ENCODE assay signal across 8 cellular contexts in the genomic region with DNA sequence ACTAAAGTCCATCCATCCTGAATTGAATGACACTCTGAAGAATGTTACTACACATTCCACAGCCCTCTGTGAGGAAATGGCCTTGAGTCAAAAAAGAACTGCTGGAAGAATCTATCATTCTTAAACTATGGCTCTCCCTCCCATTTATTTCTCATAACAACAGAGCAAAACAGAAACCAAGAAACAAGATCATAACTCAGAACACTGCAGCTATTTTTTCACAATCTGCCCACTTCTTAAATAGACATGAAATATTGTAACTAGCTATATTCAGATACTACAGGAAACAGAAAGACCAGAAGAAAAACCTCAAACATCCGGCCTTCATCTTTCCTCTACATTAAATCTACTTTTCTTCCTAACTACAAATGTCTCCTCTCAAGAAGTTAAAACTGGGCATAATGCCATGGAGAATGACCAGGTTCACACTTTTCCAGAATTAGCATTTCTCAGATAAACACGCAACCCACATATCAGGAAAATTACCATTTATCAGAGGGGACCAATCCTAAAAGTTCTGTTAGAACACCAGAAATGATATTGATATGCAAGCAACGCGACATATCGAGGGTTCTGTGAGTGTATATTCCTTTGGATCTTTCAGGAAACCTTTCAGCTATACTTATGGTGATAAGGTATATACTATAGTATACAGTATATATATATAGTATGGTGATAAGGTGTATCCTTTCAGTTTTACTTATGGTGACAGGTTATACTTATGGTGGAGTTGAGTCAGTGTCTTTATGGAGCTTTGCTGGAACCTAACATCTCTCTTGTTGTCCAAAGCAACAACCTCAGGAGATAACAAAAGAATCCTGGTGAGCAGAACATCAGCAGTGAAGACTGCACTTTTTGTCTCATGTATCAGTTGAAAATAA.
A peak's percentile ranks its signal among the peaks of the same experiment; 100 is the strongest.
DNase-seq lines count a peak whose midpoint lies in the region; ATAC-seq and TF ChIP-seq lines count a peak whose summit lies in the region.

No MANE protein-coding gene starts in this region.

- H3K27ac Mint-ChIP-seq in natural killer cell, result peak overlapping the region; percentile 99 to 100

- H3K23ac ChIP-seq in neuronal stem cell (ENCODE audit: low read depth, low read length, poor library complexity), result no peak overlapping the region

- H3K4me1 ChIP-seq in mammary epithelial cell (ENCODE audit: insufficient read depth, low read length) (peaks cover 34% of the 10 kb centered on the region), neuronal stem cell (ENCODE audit: control insufficient read depth in 2 of 2, insufficient read depth in 1 of 2, low read depth in 1 of 2, low read length in 2 of 2) (peaks cover 2 to 13% of the 10 kb centered on the region in 2 donors)

- no peaks in the 10 kb centered on the region for H3K27me3 ChIP-seq in mammary epithelial cell (ENCODE audit: insufficient read depth, low read length)
- H3K27me3 ChIP-seq in neuronal stem cell (ENCODE audit: control insufficient read depth in 3 of 3, insufficient read depth in 3 of 3, low read depth in 1 of 3, low read length in 3 of 3), result peaks cover 0 to 3% (median 0%) of the 10 kb centered on the region in 3 experiments

- peak overlapping the region; percentile 33 for H3K9ac ChIP-seq in mammary epithelial cell (ENCODE audit: insufficient read depth, low read length)
- no peak overlapping the region for H3K9ac ChIP-seq in neuronal stem cell (ENCODE audit: low read depth, low read length, poor library complexity)

- peak overlapping the region; percentile 48 for H3K4me2 ChIP-seq in mammary epithelial cell (ENCODE audit: insufficient read depth, low read depth, low read length)
- no peak overlapping the region for H3K4me2 ChIP-seq in neuronal stem cell (ENCODE audit: insufficient read depth, low read length, poor library complexity, severe bottlenecking)

- in situ Hi-C loops in mammary epithelial cell (cut with MboI; ENCODE audit: low sequenced_read_pairs in 2 of 2), result loop anchor here (5.0 to 10.0 kb wide), 3 partner anchors 120 to 270 kb away; no protein-coding TSS in a partner anchor

- H3K4me3 Mint-ChIP-seq in natural killer cell, result peak overlapping the region; percentile 81

- TF ChIP-seq CTCF in mammary epithelial cell (conservative IDR thresholded peaks at IDR 0.05 in 1 of 2, IDR thresholded peaks at IDR 0.05 in 1 of 2; ENCODE audit: extremely low read depth in 1 of 2, insufficient read depth in 1 of 2, low read depth in 1 of 2, low read length in 2 of 2) (no peak), natural killer cell (IDR thresholded peaks at IDR 0.05) (no peak)

- H3K9me3 ChIP-seq in mammary epithelial cell (replicated peaks; ENCODE audit: insufficient read depth, low read length) (no peaks in the 10 kb centered on the region), neuronal stem cell (replicated peaks in 1 of 2; ENCODE audit: control insufficient read depth in 2 of 2, insufficient read depth in 1 of 2, low read depth in 1 of 2, low read length in 2 of 2) (no peaks in the 10 kb centered on the region)

- H2BK5ac ChIP-seq in neuronal stem cell (ENCODE audit: low read length), result no peak overlapping the region

- H2BK120ac ChIP-seq in neuronal stem cell (ENCODE audit: low read depth, low read length), result no peak overlapping the region

- no peaks in the 10 kb centered on the region for H3K79me1 ChIP-seq in neuronal stem cell (ENCODE audit: low read depth, low read length)

- no peak overlapping the region for H3K14ac ChIP-seq in neuronal stem cell (ENCODE audit: low read length)

- no peak overlapping the region for H3K4ac ChIP-seq in neuronal stem cell (ENCODE audit: low read length)

- DNase-seq in GM04504 (ENCODE audit: low read depth) (peak; percentile 71), Kasumi-1 (lab: John Stamatoyannopoulos, UW) (peak; percentile 73 to 80), mammary epithelial cell (peak; percentile 70), natural killer cell (no peak), neuronal stem cell (ENCODE audit: low spot score) (no peak), NCI-H446 (lab: John Stamatoyannopoulos, UW) (no peak), NCI-H524 (lab: John Stamatoyannopoulos, UW) (no peak)

- intact Hi-C loops in mammary epithelial cell (cut with micrococcal nuclease) (loop anchor here (5.0 kb wide), 2 partner anchors 117 to 198 kb away; partner anchors contain the start of gene CENPU), natural killer cell (cut with micrococcal nuclease) (loop anchor here (10.0 kb wide), 2 partner anchors 190 to 430 kb away; no protein-coding TSS in a partner anchor)

- no peak overlapping the region for H3K18ac ChIP-seq in neuronal stem cell (ENCODE audit: low read length)

- H4K91ac ChIP-seq in neuronal stem cell (ENCODE audit: low read depth, low read length, poor library complexity), result no peak overlapping the region

- BruUV-seq in mammary epithelial cell (replicated peaks; lab: Mats Ljungman, UMichigan), result TSS peak; percentile 19

- peak; percentile 55 for ATAC-seq in GM21576 (IDR thresholded peaks at IDR 0.05; ENCODE audit: unreplicated experiment)
- peak; percentile 25 to 45 (median 27) for ATAC-seq in natural killer cell

- H3K36me3 ChIP-seq in mammary epithelial cell (ENCODE audit: insufficient read depth, low read length) (no peaks in the 10 kb centered on the region), neuronal stem cell (replicated peaks in 1 of 2; ENCODE audit: control insufficient read depth in 2 of 2, insufficient read depth in 2 of 2, low read length in 2 of 2) (no peaks in the 10 kb centered on the region)

- H2AFZ ChIP-seq in mammary epithelial cell (ENCODE audit: low read depth, low read length) (peak overlapping the region; percentile 45), neuronal stem cell (ENCODE audit: low read length) (no peak overlapping the region)

- H4K8ac ChIP-seq in neuronal stem cell (ENCODE audit: low read depth, low read length), result no peak overlapping the region

- no peaks in the 10 kb centered on the region for H3K36me3 Mint-ChIP-seq in natural killer cell

- H4K20me1 ChIP-seq in mammary epithelial cell (ENCODE audit: insufficient read depth, low read length), result no peaks in the 10 kb centered on the region

- H2BK12ac ChIP-seq in neuronal stem cell (ENCODE audit: low read length), result no peak overlapping the region

- H3K4me1 Mint-ChIP-seq in natural killer cell, result peaks cover 46 to 54% of the 10 kb centered on the region in 2 donors

- H3K79me2 ChIP-seq in mammary epithelial cell (ENCODE audit: insufficient read depth, low read length), result peaks cover 14% of the 10 kb centered on the region

- H2AK5ac ChIP-seq in neuronal stem cell (ENCODE audit: low read depth, low read length), result no peak overlapping the region

- H3K27me3 Mint-ChIP-seq in natural killer cell (ENCODE audit: low read depth in 2 of 2), result no peaks in the 10 kb centered on the region

- H3K9me3 Mint-ChIP-seq in natural killer cell, result no peaks in the 10 kb centered on the region

- 60% methylated on average over 5 of the region's 5 CpGs for WGBS in mammary epithelial cell (ENCODE audit: low coverage, missing lambda C conversion rate)
- WGBS in neuronal stem cell (ENCODE audit: extremely low coverage in 2 of 2, insufficient read length in 2 of 2, insufficient replicate concordance in 1 of 2), 2 donors, result 100% methylated on average over 1 of the region's 5 CpGs; no CpG with 5 or more reads in 1 of the 2 donors

- H2BK15ac ChIP-seq in neuronal stem cell (ENCODE audit: low read length), result no peak overlapping the region

- CTCF ChIA-PET in mammary epithelial cell (lab: Charles Lee; ENCODE audit: low non-redundant PET), result interaction anchor here (0.6 to 0.7 kb wide), 2 partner anchors 248 to 266 kb away, joined by 4 to 5 read pairs; no protein-coding TSS in a partner anchor

- H3K27ac ChIP-seq in mammary epithelial cell (ENCODE audit: insufficient read depth, low read depth, low read length) (peak overlapping the region; percentile 87), neuronal stem cell (replicated peaks; ENCODE audit: low read length) (no peak overlapping the region)

- dilution Hi-C loops in mammary epithelial cell (cut with HindIII; ENCODE audit: low sequenced_read_pairs), result no loop called here

- no peak overlapping the region for H3K4me3 ChIP-seq in mammary epithelial cell (replicated peaks in 1 of 3; ENCODE audit: insufficient read depth in 1 of 3, low read depth in 2 of 3, low read length in 3 of 3)
- no peak overlapping the region for H3K4me3 ChIP-seq in neuronal stem cell (ENCODE audit: low read length in 2 of 2)

Comparison
In these comparisons a context has a peak if more than half of its experiments do, and no peak if none do; other contexts are left out.
1. DNase-seq: peak in GM04504 (single experiment), Kasumi-1 (2 of 2) and mammary epithelial cell (single experiment); none in natural killer cell (single experiment), neuronal stem cell (single experiment), NCI-H446 (0 of 2) and NCI-H524 (0 of 2).